1 cellular context compared by ENCODE assay signal in genomic region chr1:12153181-12153785, GRCh38.
TF ChIP-seq lines count a peak whose summit lies in the region.

No MANE protein-coding gene starts in this region.

TF ChIP-seq in K562, 482 proteins besides CTCF, POLR2A, EP300 and RAD21 (continued from another document and continues in another):
- TF ChIP-seq, protein P1, sequence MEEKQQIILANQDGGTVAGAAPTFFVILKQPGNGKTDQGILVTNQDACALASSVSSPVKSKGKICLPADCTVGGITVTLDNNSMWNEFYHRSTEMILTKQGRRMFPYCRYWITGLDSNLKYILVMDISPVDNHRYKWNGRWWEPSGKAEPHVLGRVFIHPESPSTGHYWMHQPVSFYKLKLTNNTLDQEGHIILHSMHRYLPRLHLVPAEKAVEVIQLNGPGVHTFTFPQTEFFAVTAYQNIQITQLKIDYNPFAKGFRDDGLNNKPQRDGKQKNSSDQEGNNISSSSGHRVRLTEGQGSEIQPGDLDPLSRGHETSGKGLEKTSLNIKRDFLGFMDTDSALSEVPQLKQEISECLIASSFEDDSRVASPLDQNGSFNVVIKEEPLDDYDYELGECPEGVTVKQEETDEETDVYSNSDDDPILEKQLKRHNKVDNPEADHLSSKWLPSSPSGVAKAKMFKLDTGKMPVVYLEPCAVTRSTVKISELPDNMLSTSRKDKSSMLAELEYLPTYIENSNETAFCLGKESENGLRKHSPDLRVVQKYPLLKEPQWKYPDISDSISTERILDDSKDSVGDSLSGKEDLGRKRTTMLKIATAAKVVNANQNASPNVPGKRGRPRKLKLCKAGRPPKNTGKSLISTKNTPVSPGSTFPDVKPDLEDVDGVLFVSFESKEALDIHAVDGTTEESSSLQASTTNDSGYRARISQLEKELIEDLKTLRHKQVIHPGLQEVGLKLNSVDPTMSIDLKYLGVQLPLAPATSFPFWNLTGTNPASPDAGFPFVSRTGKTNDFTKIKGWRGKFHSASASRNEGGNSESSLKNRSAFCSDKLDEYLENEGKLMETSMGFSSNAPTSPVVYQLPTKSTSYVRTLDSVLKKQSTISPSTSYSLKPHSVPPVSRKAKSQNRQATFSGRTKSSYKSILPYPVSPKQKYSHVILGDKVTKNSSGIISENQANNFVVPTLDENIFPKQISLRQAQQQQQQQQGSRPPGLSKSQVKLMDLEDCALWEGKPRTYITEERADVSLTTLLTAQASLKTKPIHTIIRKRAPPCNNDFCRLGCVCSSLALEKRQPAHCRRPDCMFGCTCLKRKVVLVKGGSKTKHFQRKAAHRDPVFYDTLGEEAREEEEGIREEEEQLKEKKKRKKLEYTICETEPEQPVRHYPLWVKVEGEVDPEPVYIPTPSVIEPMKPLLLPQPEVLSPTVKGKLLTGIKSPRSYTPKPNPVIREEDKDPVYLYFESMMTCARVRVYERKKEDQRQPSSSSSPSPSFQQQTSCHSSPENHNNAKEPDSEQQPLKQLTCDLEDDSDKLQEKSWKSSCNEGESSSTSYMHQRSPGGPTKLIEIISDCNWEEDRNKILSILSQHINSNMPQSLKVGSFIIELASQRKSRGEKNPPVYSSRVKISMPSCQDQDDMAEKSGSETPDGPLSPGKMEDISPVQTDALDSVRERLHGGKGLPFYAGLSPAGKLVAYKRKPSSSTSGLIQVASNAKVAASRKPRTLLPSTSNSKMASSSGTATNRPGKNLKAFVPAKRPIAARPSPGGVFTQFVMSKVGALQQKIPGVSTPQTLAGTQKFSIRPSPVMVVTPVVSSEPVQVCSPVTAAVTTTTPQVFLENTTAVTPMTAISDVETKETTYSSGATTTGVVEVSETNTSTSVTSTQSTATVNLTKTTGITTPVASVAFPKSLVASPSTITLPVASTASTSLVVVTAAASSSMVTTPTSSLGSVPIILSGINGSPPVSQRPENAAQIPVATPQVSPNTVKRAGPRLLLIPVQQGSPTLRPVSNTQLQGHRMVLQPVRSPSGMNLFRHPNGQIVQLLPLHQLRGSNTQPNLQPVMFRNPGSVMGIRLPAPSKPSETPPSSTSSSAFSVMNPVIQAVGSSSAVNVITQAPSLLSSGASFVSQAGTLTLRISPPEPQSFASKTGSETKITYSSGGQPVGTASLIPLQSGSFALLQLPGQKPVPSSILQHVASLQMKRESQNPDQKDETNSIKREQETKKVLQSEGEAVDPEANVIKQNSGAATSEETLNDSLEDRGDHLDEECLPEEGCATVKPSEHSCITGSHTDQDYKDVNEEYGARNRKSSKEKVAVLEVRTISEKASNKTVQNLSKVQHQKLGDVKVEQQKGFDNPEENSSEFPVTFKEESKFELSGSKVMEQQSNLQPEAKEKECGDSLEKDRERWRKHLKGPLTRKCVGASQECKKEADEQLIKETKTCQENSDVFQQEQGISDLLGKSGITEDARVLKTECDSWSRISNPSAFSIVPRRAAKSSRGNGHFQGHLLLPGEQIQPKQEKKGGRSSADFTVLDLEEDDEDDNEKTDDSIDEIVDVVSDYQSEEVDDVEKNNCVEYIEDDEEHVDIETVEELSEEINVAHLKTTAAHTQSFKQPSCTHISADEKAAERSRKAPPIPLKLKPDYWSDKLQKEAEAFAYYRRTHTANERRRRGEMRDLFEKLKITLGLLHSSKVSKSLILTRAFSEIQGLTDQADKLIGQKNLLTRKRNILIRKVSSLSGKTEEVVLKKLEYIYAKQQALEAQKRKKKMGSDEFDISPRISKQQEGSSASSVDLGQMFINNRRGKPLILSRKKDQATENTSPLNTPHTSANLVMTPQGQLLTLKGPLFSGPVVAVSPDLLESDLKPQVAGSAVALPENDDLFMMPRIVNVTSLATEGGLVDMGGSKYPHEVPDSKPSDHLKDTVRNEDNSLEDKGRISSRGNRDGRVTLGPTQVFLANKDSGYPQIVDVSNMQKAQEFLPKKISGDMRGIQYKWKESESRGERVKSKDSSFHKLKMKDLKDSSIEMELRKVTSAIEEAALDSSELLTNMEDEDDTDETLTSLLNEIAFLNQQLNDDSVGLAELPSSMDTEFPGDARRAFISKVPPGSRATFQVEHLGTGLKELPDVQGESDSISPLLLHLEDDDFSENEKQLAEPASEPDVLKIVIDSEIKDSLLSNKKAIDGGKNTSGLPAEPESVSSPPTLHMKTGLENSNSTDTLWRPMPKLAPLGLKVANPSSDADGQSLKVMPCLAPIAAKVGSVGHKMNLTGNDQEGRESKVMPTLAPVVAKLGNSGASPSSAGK (IDR thresholded peaks at IDR 0.05), result peak; percentile 41
- TF ChIP-seq ZBTB34 (CRISPR knock-in tag; IDR thresholded peaks at IDR 0.05) (no peak), BCOR (IDR thresholded peaks at IDR 0.05) (peak; percentile 33; the same call in 1 of the 2 replicates), RBFOX2 (IDR thresholded peaks at IDR 0.05; ENCODE audit: low read depth, low read length) (no peak), U2AF2 (optimal IDR thresholded peaks at IDR 0.05; ENCODE audit: low read depth, low read length) (no peak), ELF1 (tag; IDR thresholded peaks at IDR 0.05) (no peak), ZFP30 (CRISPR knock-in tag; IDR thresholded peaks at IDR 0.05; ENCODE audit: borderline replicate concordance) (no peak), ZNF696 (CRISPR knock-in tag; conservative IDR thresholded peaks at IDR 0.05) (no peak), KAT2B (IDR thresholded peaks at IDR 0.05; ENCODE audit: low read depth, low read length) (no peak), ZNF217 (CRISPR knock-in tag; IDR thresholded peaks at IDR 0.05) (no peak), RERE (CRISPR knock-in tag; IDR thresholded peaks at IDR 0.05; ENCODE audit: borderline replicate concordance) (no peak), LCOR (CRISPR knock-in tag; IDR thresholded peaks at IDR 0.05) (no peak), ZNF347 (CRISPR knock-in tag; IDR thresholded peaks at IDR 0.05; ENCODE audit: low read depth) (no peak), PKNOX1 (IDR thresholded peaks at IDR 0.05) (no peak; the same call in 1 of the 2 replicates), CEBPB (tag; IDR thresholded peaks at IDR 0.05) (no peak), ZNF24 (IDR thresholded peaks at IDR 0.05) (no peak; the same call in 1 of the 2 replicates), MEIS2 (IDR thresholded peaks at IDR 0.05; ENCODE audit: partially characterized antibody) (no peak), DACH1 (IDR thresholded peaks at IDR 0.05; ENCODE audit: partially characterized antibody) (no peak), HMBOX1 (IDR thresholded peaks at IDR 0.05) (no peak), PHTF2 (CRISPR knock-in tag; IDR thresholded peaks at IDR 0.05) (no peak), MBD2 (IDR thresholded peaks at IDR 0.05; ENCODE audit: borderline replicate concordance, low read depth) (no peak), XRCC5 (IDR thresholded peaks at IDR 0.05; ENCODE audit: low read depth, low read length) (no peak), POLR2G (IDR thresholded peaks at IDR 0.05; ENCODE audit: low read depth, low read length) (no peak), TOE1 (IDR thresholded peaks at IDR 0.05; ENCODE audit: borderline replicate concordance) (peak; percentile 61; the same call in 1 of the 2 replicates), TOE1 (CRISPR knock-in tag; IDR thresholded peaks at IDR 0.05; ENCODE audit: borderline replicate concordance, low read depth) (no peak), MXD1 (CRISPR knock-in tag; IDR thresholded peaks at IDR 0.05; ENCODE audit: borderline replicate concordance, poor library complexity, severe bottlenecking) (no peak), ZNF277 (CRISPR knock-in tag; IDR thresholded peaks at IDR 0.05; ENCODE audit: borderline replicate concordance) (no peak), NONO (IDR thresholded peaks at IDR 0.05; ENCODE audit: low read depth in 2 of 2, low read length in 1 of 2) (no peak), ZNF41 (CRISPR knock-in tag; conservative IDR thresholded peaks at IDR 0.05) (no peak)
- TF ChIP-seq, protein P2, sequence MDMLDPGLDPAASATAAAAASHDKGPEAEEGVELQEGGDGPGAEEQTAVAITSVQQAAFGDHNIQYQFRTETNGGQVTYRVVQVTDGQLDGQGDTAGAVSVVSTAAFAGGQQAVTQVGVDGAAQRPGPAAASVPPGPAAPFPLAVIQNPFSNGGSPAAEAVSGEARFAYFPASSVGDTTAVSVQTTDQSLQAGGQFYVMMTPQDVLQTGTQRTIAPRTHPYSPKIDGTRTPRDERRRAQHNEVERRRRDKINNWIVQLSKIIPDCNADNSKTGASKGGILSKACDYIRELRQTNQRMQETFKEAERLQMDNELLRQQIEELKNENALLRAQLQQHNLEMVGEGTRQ (CRISPR knock-in tag; IDR thresholded peaks at IDR 0.05), result peak; percentile 83
- TF ChIP-seq, protein P3, sequence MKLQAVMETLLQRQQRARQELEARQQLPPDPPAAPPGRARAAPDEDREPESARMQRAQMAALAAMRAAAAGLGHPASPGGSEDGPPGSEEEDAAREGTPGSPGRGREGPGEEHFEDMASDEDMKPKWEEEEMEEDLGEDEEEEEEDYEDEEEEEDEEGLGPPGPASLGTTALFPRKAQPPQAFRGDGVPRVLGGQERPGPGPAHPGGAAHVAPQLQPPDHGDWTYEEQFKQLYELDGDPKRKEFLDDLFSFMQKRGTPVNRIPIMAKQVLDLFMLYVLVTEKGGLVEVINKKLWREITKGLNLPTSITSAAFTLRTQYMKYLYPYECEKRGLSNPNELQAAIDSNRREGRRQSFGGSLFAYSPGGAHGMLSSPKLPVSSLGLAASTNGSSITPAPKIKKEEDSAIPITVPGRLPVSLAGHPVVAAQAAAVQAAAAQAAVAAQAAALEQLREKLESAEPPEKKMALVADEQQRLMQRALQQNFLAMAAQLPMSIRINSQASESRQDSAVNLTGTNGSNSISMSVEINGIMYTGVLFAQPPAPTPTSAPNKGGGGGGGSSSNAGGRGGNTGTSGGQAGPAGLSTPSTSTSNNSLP (IDR thresholded peaks at IDR 0.05; ENCODE audit: borderline replicate concordance, low read depth, low read length), result no peak
